Comparison of ENCODE assay signal across 6 cellular contexts in genomic region chr16:30369091-30369937, GRCh38. TPM values are rescaled to one million over a fixed set of nuclear protein-coding genes. Genes with fewer than 3 reads are reported as not detected.
A peak's percentile ranks its signal among the peaks of the same experiment; 100 is the strongest.
DNase-seq lines count a peak whose midpoint lies in the region; ATAC-seq and TF ChIP-seq lines count a peak whose summit lies in the region.

No MANE protein-coding gene starts in this region.

- H3K9me3 ChIP-seq in HUES48 (ENCODE audit: control insufficient read depth, insufficient read depth, low read length), result no peaks in the 10 kb centered on the region

- intact Hi-C loops in natural killer cell (cut with micrococcal nuclease), result no loop called here

- peaks cover 0 to 3% of the 10 kb centered on the region in 2 donors for H3K27me3 Mint-ChIP-seq in natural killer cell (ENCODE audit: low read depth in 2 of 2)

- H3K36me3 Mint-ChIP-seq in natural killer cell, result no peaks in the 10 kb centered on the region

- H3K27ac Mint-ChIP-seq in natural killer cell, result peak overlapping the region; percentile 80 to 88

- TF ChIP-seq CTCF in natural killer cell (IDR thresholded peaks at IDR 0.05), result no peak

- peaks cover 8% of the 10 kb centered on the region; the same call in 1 of the 2 replicates for H3K36me3 ChIP-seq in HUES48 (ENCODE audit: control insufficient read depth, insufficient read depth, low read length)

- H3K27ac ChIP-seq in HUES48 (ENCODE audit: low read depth, low read length), result peak overlapping the region; percentile 44

- peak overlapping the region; percentile 63 for H3K4me3 ChIP-seq in HUES48 (ENCODE audit: low read depth, low read length)

- peaks cover 55 to 65% of the 10 kb centered on the region in 2 donors for H3K4me1 Mint-ChIP-seq in natural killer cell

- DNase-seq in astrocyte of the hippocampus (ENCODE audit: low read depth, low spot score) (peak; percentile 44), natural killer cell (no peak), 8988T (no peak)

- peaks cover 11% of the 10 kb centered on the region; the same call in 1 of the 2 replicates for H3K4me1 ChIP-seq in HUES48 (ENCODE audit: control insufficient read depth, insufficient read depth, low read length)

- H3K9me3 Mint-ChIP-seq in natural killer cell, result no peaks in the 10 kb centered on the region

- H3K27me3 ChIP-seq in HUES48 (ENCODE audit: control insufficient read depth, insufficient read depth, low read length), result no peaks in the 10 kb centered on the region

- H3K9ac ChIP-seq in HUES48 (ENCODE audit: low read depth, low read length), result no peak overlapping the region; the same call in 1 of the 2 replicates

- ATAC-seq in natural killer cell (no peak), HG02973 (IDR thresholded peaks at IDR 0.05; ENCODE audit: unreplicated experiment) (no peak), GM19023 (IDR thresholded peaks at IDR 0.05; ENCODE audit: unreplicated experiment) (no peak)

- H3K4me3 Mint-ChIP-seq in natural killer cell, result peak overlapping the region; percentile 93

RNA-seq across cellular contexts. Expression of gene TBC1D10B, which starts 1.0 kb away (rescaled TPM):
- 10 to 100 TPM; 43.0 to 55.3 (median 50.2) TPM for total RNA-seq in natural killer cell

RNA-seq across cellular contexts. Expression of gene MYL11, which starts 5.3 kb away (rescaled TPM):
- 1 to 10 TPM; 2.9 to 8.0 (median 7.2) TPM for total RNA-seq in natural killer cell

RNA-seq across cellular contexts. Expression of gene SEPTIN1, which starts 13.0 kb away (rescaled TPM):
- 100 to 1,000 TPM; 196 to 210 (median 205) TPM for total RNA-seq in natural killer cell

RNA-seq across cellular contexts. Expression of gene CD2BP2, which starts 14.2 kb away (rescaled TPM):
- total RNA-seq in natural killer cell, result 100 to 1,000 TPM in 1 of 3 donors, 10 to 100 TPM in 2; 79.5 to 104 (median 87.7) TPM

RNA-seq across cellular contexts. Expression of gene ZNF48, which starts 25.9 kb away (rescaled TPM):
- 1 to 10 TPM; 5.5 to 7.4 (median 7.1) TPM for total RNA-seq in natural killer cell
